In the genomic region with DNA sequence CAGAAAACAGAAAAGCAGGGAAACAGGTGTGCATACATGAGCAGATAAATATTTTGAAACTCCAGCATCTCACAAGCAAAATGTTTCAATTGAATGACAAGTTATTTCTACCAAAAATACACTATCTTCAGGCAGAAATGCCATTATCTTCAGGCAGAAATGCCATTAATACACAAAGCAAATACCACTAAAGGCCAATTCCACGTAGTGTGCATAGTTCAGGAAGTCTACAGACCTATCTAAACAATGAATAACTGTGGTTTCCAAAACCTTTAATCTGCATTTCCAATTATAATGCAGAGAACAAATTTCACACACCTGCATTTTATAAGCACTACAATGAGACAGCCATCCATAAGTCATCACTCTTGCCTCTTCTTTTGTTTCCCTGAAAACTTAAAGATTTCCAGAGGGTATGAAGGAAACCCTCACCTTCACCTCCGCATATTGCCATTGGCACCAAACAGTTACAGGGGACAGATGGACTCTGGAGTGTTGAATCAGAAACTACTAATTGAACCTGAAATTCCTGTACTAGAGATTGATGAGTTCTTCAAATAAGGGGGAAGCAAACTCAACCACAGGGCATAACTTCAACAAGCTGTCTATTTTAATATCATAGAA, we compare ENCODE assay signal across 24 cellular contexts.
DNase-seq lines count a peak whose midpoint lies in the region; ATAC-seq and TF ChIP-seq lines count a peak whose summit lies in the region.
"Had no signal": no experiment of that assay in that cellular context is flagged by ENCODE, and none has a peak within 500 bp of the region (broad histone marks: within the 10 kb centered on the region; RNA-seq: fewer than 3 reads in every experiment).

No MANE protein-coding gene starts in this region.

- no peak overlapping the region for H3K4me3 ChIP-seq in breast epithelium
- H3K4me3 ChIP-seq: MG63, SK-N-MC had no signal

- intact Hi-C loops in MCF 10A (cut with micrococcal nuclease), result no loop called here
- intact Hi-C loops in breast epithelium (cut with DNase I; ENCODE audit: low total_unique reads), result loop anchor here (10.0 kb wide), 1 partner anchor 1372 kb away; no protein-coding TSS in a partner anchor

- H3K4me1 Mint-ChIP-seq in MCF 10A (ENCODE audit: insufficient read depth, unreplicated experiment), result peaks cover 38% of the 10 kb centered on the region

- CTCF ChIA-PET in MCF 10A (lab: Yijun Ruan, JAX), result interaction anchor here (1.0 kb wide), 1 partner anchor 9 kb away, joined by 3 read pairs; no protein-coding TSS in a partner anchor

- no peaks in the 10 kb centered on the region for H3K9me3 ChIP-seq in breast epithelium
- H3K9me3 ChIP-seq: MG63 had no signal

- H3K4me3 Mint-ChIP-seq in MCF 10A (ENCODE audit: unreplicated experiment), result no peak overlapping the region
- H3K4me3 Mint-ChIP-seq: CD8-positive, alpha-beta T cell had no signal

- POLR2A ChIA-PET in MCF 10A (lab: Yijun Ruan, JAX), result interaction anchor here (1.1 to 2.1 kb wide), 3 partner anchors 8 to 12 kb away, joined by 3 to 9 read pairs (median 5); no protein-coding TSS in a partner anchor

- ATAC-seq in GM21529 (IDR thresholded peaks at IDR 0.05; ENCODE audit: unreplicated experiment), result no peak
- ATAC-seq: CD8-positive, alpha-beta T cell; HCT116 had no signal

- no peaks in the 10 kb centered on the region for H3K9me3 Mint-ChIP-seq in MCF 10A (ENCODE audit: unreplicated experiment)
- H3K9me3 Mint-ChIP-seq: CD8-positive, alpha-beta T cell had no signal

- no peaks in the 10 kb centered on the region for H3K4me1 ChIP-seq in breast epithelium

- no peak overlapping the region for H3K27ac ChIP-seq in breast epithelium
- H3K27ac ChIP-seq: SK-N-MC had no signal

- H3K27ac Mint-ChIP-seq in MCF 10A (ENCODE audit: low read depth, unreplicated experiment), result peak overlapping the region; percentile 23
- H3K27ac Mint-ChIP-seq: CD8-positive, alpha-beta T cell had no signal

- H3K27me3 Mint-ChIP-seq in MCF 10A (ENCODE audit: insufficient read depth, unreplicated experiment), result no peaks in the 10 kb centered on the region

- TF ChIP-seq CTCF in MCF 10A (IDR thresholded peaks at IDR 0.05; ENCODE audit: unreplicated experiment), result no peak
- TF ChIP-seq CTCF in breast epithelium (IDR thresholded peaks at IDR 0.05), result no peak

- no peak for TF ChIP-seq POLR2A in breast epithelium (IDR thresholded peaks at IDR 0.05)

- no peak for DNase-seq in MCF 10A (ENCODE audit: unreplicated experiment)
- no peak for DNase-seq in breast epithelium (ENCODE audit: low spot score in 2 of 2)
- peak; percentile 55 for DNase-seq in astrocyte of the hippocampus (ENCODE audit: low read depth, low spot score)
- DNase-seq in iris pigment epithelial cell (ENCODE audit: low read depth), result peak; percentile 33
- no peak for DNase-seq in GF-D8 (lab: John Stamatoyannopoulos, UW)
- no peak for DNase-seq in HPDE6-E6E7 (ENCODE audit: extremely low spot score)
- DNase-seq: 8988T; AML-193; C1 segment of cervical spinal cord; CD8-positive, alpha-beta T cell; DMS153; Kasumi-1; MG63; NCI-H1048; NCI-H1417 treated with DMSO at 0.1 percent for 48 hours; NCI-H187; NCI-H446 treated with DMSO at 0.1 percent for 48 hours; NCI-H526 treated with DMSO at 0.1 percent for 48 hours; OCI-M1; RPMI8226; SHP77 treated with DMSO at 0.1 percent for 48 hours had no signal

- H3K27me3 ChIP-seq in breast epithelium, result no peaks in the 10 kb centered on the region
- H3K27me3 ChIP-seq: MG63 had no signal

- H3K36me3 Mint-ChIP-seq in MCF 10A (ENCODE audit: insufficient read depth, unreplicated experiment), result no peaks in the 10 kb centered on the region
- H3K36me3 Mint-ChIP-seq: CD8-positive, alpha-beta T cell had no signal

- no peaks in the 10 kb centered on the region for H3K36me3 ChIP-seq in breast epithelium
- H3K36me3 ChIP-seq: MG63 had no signal

- no TSS peak for BruUV-seq in MCF 10A (replicated peaks; lab: Mats Ljungman, UMichigan)

Comparison
In these comparisons a context has a peak if more than half of its experiments do, and no peak if none do; other contexts are left out.
1. DNase-seq: peak in astrocyte of the hippocampus (single experiment) and iris pigment epithelial cell (single experiment); none in MCF 10A (single experiment), breast epithelium (0 of 2), GF-D8 (single experiment) and HPDE6-E6E7 (single experiment).